Comparison of ENCODE assay signal across 8 cellular contexts in genomic region chr1:15152318-15153183, GRCh38. TPM values are rescaled to one million over a fixed set of nuclear protein-coding genes. Genes with fewer than 3 reads are reported as not detected.
DNase-seq lines count a peak whose midpoint lies in the region; ATAC-seq and TF ChIP-seq lines count a peak whose summit lies in the region.

No MANE protein-coding gene starts in this region.

- TF ChIP-seq CTCF in choroid plexus epithelial cell (conservative IDR thresholded peaks at IDR 0.05; ENCODE audit: low read depth, low read length) (peak; percentile 84), gastrocnemius medialis (IDR thresholded peaks at IDR 0.05 in 4 of 5, conservative IDR thresholded peaks at IDR 0.05 in 1 of 5) (peak in 4 of 5 experiments; percentile 22 to 49 (median 36))

- no peaks in the 10 kb centered on the region for H3K9me3 ChIP-seq in gastrocnemius medialis

- no peaks in the 10 kb centered on the region for H3K36me3 ChIP-seq in gastrocnemius medialis

- TF ChIP-seq RAD21 in Ishikawa (IDR thresholded peaks at IDR 0.05; ENCODE audit: low read depth), result peak; percentile 75

- DNase-seq in DMS 273 treated with DMSO at 0.1 percent for 48 hours (lab: John Stamatoyannopoulos, UW) (peak; percentile 78), RPMI7951 (ENCODE audit: low read depth) (peak; percentile 91), choroid plexus epithelial cell (ENCODE audit: low read depth) (peak; percentile 94), iris pigment epithelial cell (ENCODE audit: low read depth) (peak; percentile 94), gastrocnemius medialis (peak; percentile 21 to 31)

- intact Hi-C loops in gastrocnemius medialis (cut with DNase I; ENCODE audit: low total_unique reads), result loop anchor here (2.0 to 10.0 kb wide), 2 partner anchors 120 to 152 kb away; no protein-coding TSS in a partner anchor

- ATAC-seq in gastrocnemius medialis (peak in 1 of 2 donors; percentile 30), GM18868 (IDR thresholded peaks at IDR 0.05; ENCODE audit: unreplicated experiment) (no peak), GM18502 (IDR thresholded peaks at IDR 0.05; ENCODE audit: poor library complexity, unreplicated experiment) (no peak)

- TF ChIP-seq POLR2A in gastrocnemius medialis (IDR thresholded peaks at IDR 0.05), result peak in 1 of 2 donors; percentile 35

- peaks cover 0 to 14% of the 10 kb centered on the region in 2 donors for H3K4me1 ChIP-seq in gastrocnemius medialis

- peaks cover 7 to 29% (median 22%) of the 10 kb centered on the region in 3 donors for H3K27me3 ChIP-seq in gastrocnemius medialis

- H3K4me3 ChIP-seq in choroid plexus epithelial cell (ENCODE audit: low read depth, low read length) (peak overlapping the region; percentile 68), gastrocnemius medialis (peak overlapping the region; percentile 56 to 60 (median 58))

- H3K27ac ChIP-seq in gastrocnemius medialis, result peak overlapping the region; percentile 33 to 51 (median 40)

- in situ Hi-C loops in gastrocnemius medialis (cut with MboI; ENCODE audit: low sequenced_read_pairs in 4 of 4), result loop anchor here in 2 of 4 donors (5.0 to 10.0 kb wide), 2 partner anchors 120 to 122 kb away; no protein-coding TSS in a partner anchor

- TF ChIP-seq EP300 in Ishikawa (IDR thresholded peaks at IDR 0.05; ENCODE audit: borderline replicate concordance), result no peak

TF ChIP-seq in Ishikawa, 13 proteins besides CTCF, POLR2A, EP300 and RAD21:
- TF ChIP-seq NFIC (IDR thresholded peaks at IDR 0.05), result 0 out of 2 replicates have a peak, but pooled peaks have one; percentile 20
- TF ChIP-seq MAX (IDR thresholded peaks at IDR 0.05), result peak; percentile 22
- no peak for TF ChIP-seq CEBPB (IDR thresholded peaks at IDR 0.05)
- 0 out of 2 replicates have a peak, but pooled peaks have one; percentile 42 for TF ChIP-seq TCF12 (IDR thresholded peaks at IDR 0.05; ENCODE audit: low read depth)

RNA-seq across cellular contexts. Expression of gene TMEM51, which starts 1.0 kb away (rescaled TPM):
- 19.9 and 23.4 TPM in 2 replicates for total RNA-seq in RPMI7951 (2014; rRNA removed; shearing (Covaris generic))
- total RNA-seq in gastrocnemius medialis, result 1 to 10 TPM in 2 of 4 donors, under 1 TPM in 1, not detected in 1; 0.73 to 2.7 (median 1.8) TPM

Comparison
In these comparisons a context has a peak if more than half of its experiments do, and no peak if none do; other contexts are left out.
1. DNase-seq: peak in every context shown above with its lines; median percentile 94 in choroid plexus epithelial cell; 94 in iris pigment epithelial cell; 91 in RPMI7951; 78 in DMS 273 treated with DMSO at 0.1 percent for 48 hours; 26 in gastrocnemius medialis.